9 cellular contexts compared by ENCODE assay signal in genomic region chr7:155796381-155797261, GRCh38. TPM values are rescaled to one million over a fixed set of nuclear protein-coding genes. Genes with fewer than 3 reads are reported as not detected.
DNase-seq lines count a peak whose midpoint lies in the region; ATAC-seq and TF ChIP-seq lines count a peak whose summit lies in the region.
"Had no signal": no experiment of that assay in that cellular context is flagged by ENCODE, and none has a peak within 500 bp of the region (broad histone marks: within the 10 kb centered on the region; RNA-seq: fewer than 3 reads in every experiment).

No MANE protein-coding gene starts in this region.

- no peak overlapping the region for H3K4me3 ChIP-seq in MM.1S (ENCODE audit: low read length)

- H3K27me3 ChIP-seq in CD4-positive, alpha-beta T cell (ENCODE audit: control insufficient read depth, insufficient read depth, low read length), result peaks cover 45% of the 10 kb centered on the region
- H3K27me3 ChIP-seq in MM.1S (replicated peaks; ENCODE audit: insufficient read depth, low read length), result peaks cover 38% of the 10 kb centered on the region

- peaks cover 20% of the 10 kb centered on the region for H3K4me1 ChIP-seq in MM.1S (ENCODE audit: low read length)

- peak overlapping the region; percentile 66; the same call in 1 of the 2 replicates for H3K4me2 ChIP-seq in MM.1S (ENCODE audit: low read depth, low read length)

- H3K36me3 Mint-ChIP-seq in CD4-positive, alpha-beta T cell (ENCODE audit: low read depth), result no peaks in the 10 kb centered on the region

- TF ChIP-seq CTCF in CD4-positive, alpha-beta T cell (IDR thresholded peaks at IDR 0.05), result peak; percentile 86
- peak; percentile 62 for TF ChIP-seq CTCF in MM.1S (IDR thresholded peaks at IDR 0.05; ENCODE audit: low read length)

- no peak overlapping the region for H3K9ac ChIP-seq in MM.1S (ENCODE audit: low read length)

- H3K4me1 Mint-ChIP-seq in CD4-positive, alpha-beta T cell (ENCODE audit: low read depth), result no peaks in the 10 kb centered on the region

- no peaks in the 10 kb centered on the region for H3K79me2 ChIP-seq in MM.1S (ENCODE audit: low read length)

- H4K20me1 ChIP-seq in MM.1S (ENCODE audit: insufficient read depth, low read length), result no peaks in the 10 kb centered on the region

- H2AFZ ChIP-seq in MM.1S (ENCODE audit: low read length), result no peak overlapping the region

- no peak overlapping the region for H3K27ac Mint-ChIP-seq in CD4-positive, alpha-beta T cell

- no peaks in the 10 kb centered on the region for H3F3A ChIP-seq in MM.1S (ENCODE audit: insufficient read depth, low read length)

- no peaks in the 10 kb centered on the region for H3K9me3 Mint-ChIP-seq in CD4-positive, alpha-beta T cell

- ATAC-seq in CD4-positive, alpha-beta T cell (ENCODE audit: poor library complexity), result peak; percentile 58
- peak; percentile 66 for ATAC-seq in GM19467 (IDR thresholded peaks at IDR 0.05; ENCODE audit: unreplicated experiment)

- peak; percentile 32 to 76 (median 59) for DNase-seq in CD4-positive, alpha-beta T cell
- peak; percentile 55 for DNase-seq in MM.1S
- DNase-seq in activated CD4-positive, alpha-beta T cell treated with anti-CD3 and anti-CD28 coated beads, Interleukin-2, amount 50 U/mL, for 4 hours, result peak; percentile 58 to 61
- DNase-seq in effector CD4-positive, alpha-beta T cell, result peak; percentile 59
- peak; percentile 48 for DNase-seq in midbrain (lab: John Stamatoyannopoulos, UW)
- DNase-seq in stimulated activated CD8-positive, alpha-beta memory T cell treated with anti-CD3 and anti-CD28 coated beads, Interleukin-7, amount 100 ng/mL, for 1 hour (ENCODE audit: low read depth in 2 of 2), result peak; percentile 23 to 54
- no peak for DNase-seq in NCI-H128 (lab: John Stamatoyannopoulos, UW; ENCODE audit: unreplicated experiment)

- H3K9me3 ChIP-seq in CD4-positive, alpha-beta T cell (ENCODE audit: control insufficient read depth, low read length), result no peaks in the 10 kb centered on the region
- no peaks in the 10 kb centered on the region for H3K9me3 ChIP-seq in MM.1S (replicated peaks; ENCODE audit: insufficient read depth, low read length)

- no peaks in the 10 kb centered on the region for H3K36me3 ChIP-seq in MM.1S (replicated peaks; ENCODE audit: insufficient read depth, low read length)

- H3K27me3 Mint-ChIP-seq in CD4-positive, alpha-beta T cell, result peaks cover 44% of the 10 kb centered on the region

- no peak overlapping the region for H3K27ac ChIP-seq in CD4-positive, alpha-beta T cell (ENCODE audit: low read depth, low read length)
- H3K27ac ChIP-seq in MM.1S (ENCODE audit: low read length), result no peak overlapping the region

- POLR2A ChIA-PET in CD4-positive, alpha-beta T cell (lab: Charles Lee), result no interaction called here

- no peak overlapping the region for H3K4me3 Mint-ChIP-seq in CD4-positive, alpha-beta T cell

- intact Hi-C loops in CD4-positive, alpha-beta T cell (cut with DNase I, micrococcal nuclease), result loop anchor here (2.0 to 10.0 kb wide), 4 partner anchors 676 to 1478 kb away; no protein-coding TSS in a partner anchor

- CTCF ChIA-PET in CD4-positive, alpha-beta T cell (lab: Charles Lee), result no interaction called here

- no peaks in the 10 kb centered on the region for H3K9me2 ChIP-seq in MM.1S (replicated peaks; ENCODE audit: insufficient read depth, low read length)

RNA-seq across cellular contexts. Expression of gene SHH, which starts 15.6 kb away (rescaled TPM):
- total RNA-seq in CD4-positive, alpha-beta T cell, result not detected
- total RNA-seq: subcutaneous adipose tissue had no signal
